Comparison of ENCODE assay signal across 12 cellular contexts in the genomic region with DNA sequence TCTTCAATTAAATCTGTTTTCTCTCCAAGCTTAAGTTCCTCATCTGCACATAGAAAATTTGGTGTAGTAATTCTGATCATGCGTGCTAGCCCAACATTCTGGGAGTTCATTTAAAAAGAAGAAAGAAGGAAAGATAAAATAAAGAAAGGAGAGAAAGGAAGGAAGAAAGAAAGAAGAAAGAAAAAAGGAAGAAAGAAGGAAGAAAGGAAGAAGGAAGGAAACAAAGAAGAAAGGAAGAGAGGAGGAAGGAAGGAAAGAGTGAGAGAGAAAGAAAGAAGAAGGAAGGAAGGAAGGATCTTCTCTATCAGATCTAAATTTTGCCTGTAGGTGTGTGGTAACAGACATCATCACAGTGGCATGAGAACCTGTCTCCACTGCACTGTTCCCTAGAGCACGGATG. TPM values are rescaled to one million over a fixed set of nuclear protein-coding genes. Genes with fewer than 3 reads are reported as not detected.
"Had no signal": no experiment of that assay in that cellular context is flagged by ENCODE, and none has a peak within 500 bp of the region (broad histone marks: within the 10 kb centered on the region; RNA-seq: fewer than 3 reads in every experiment).

No MANE protein-coding gene starts in this region.

- H3K4me3 ChIP-seq: GM23248, GM23338, HAP-1 had no signal

- H3K4me1 ChIP-seq: HAP-1 had no signal

- DNase-seq: GM23248, GOT3, H7, H9, HCEC 1CT, HFFc6 had no signal

- H3K27ac ChIP-seq: GM23248 had no signal

- H3K4me2 ChIP-seq: GM23338 had no signal

- ATAC-seq: GM23338, HCT116 had no signal

- FAIRE-seq: H1, H54 had no signal

- H3K36me3 ChIP-seq: HAP-1 had no signal

- H2AFZ ChIP-seq: GM23248, GM23338 had no signal

- H3K9ac ChIP-seq: GM23248 had no signal

RNA-seq across cellular contexts. Expression of gene SLPI, which starts 16.2 kb away (rescaled TPM):
- total RNA-seq: GM23338, H1, H7, H9 had no signal
- polyA plus RNA-seq: GM23338, H1 had no signal

RNA-seq across cellular contexts. Expression of gene SEMG2, which starts 17.0 kb away (rescaled TPM):
- total RNA-seq: GM23248, GM23338, H1, H4, H7, H9, HFFc6 had no signal
- polyA plus RNA-seq: GM23248, GM23338, H1 had no signal

RNA-seq across cellular contexts. Expression of gene SEMG1, which starts 31.3 kb away (rescaled TPM):
- total RNA-seq: GM23248, H4, HFFc6 had no signal
- polyA plus RNA-seq: GM23248 had no signal
